In genomic region chr2:98909381-98910211, GRCh38 we compare ENCODE assay signal across 8 cellular contexts. TPM values are rescaled to one million over a fixed set of nuclear protein-coding genes. Genes with fewer than 3 reads are reported as not detected.
A peak's percentile ranks its signal among the peaks of the same experiment; 100 is the strongest.
DNase-seq lines count a peak whose midpoint lies in the region; TF ChIP-seq lines count a peak whose summit lies in the region.

No MANE protein-coding gene starts in this region.

- no peak for TF ChIP-seq POLR2A in erythroblast (IDR thresholded peaks at IDR 0.05; ENCODE audit: low read length)

- TF ChIP-seq CTCF in RWPE1 (conservative IDR thresholded peaks at IDR 0.05; ENCODE audit: low read depth) (no peak), fibroblast of the aortic adventitia (IDR thresholded peaks at IDR 0.05; ENCODE audit: insufficient read depth, low read length) (no peak), GM10248 (IDR thresholded peaks at IDR 0.05; ENCODE audit: control extremely low read depth, extremely low read depth, low read depth, missing control alignments) (no peak)

- in situ Hi-C loops in KBM-7 (cut with MboI; ENCODE audit: low pct_unique_long_range_greater_than_20kb, low sequenced_read_pairs), result no loop called here

- CTCF ChIA-PET in RWPE1 (lab: Yijun Ruan, JAX), result no interaction called here
- CTCF ChIA-PET in GM10248 (lab: Yijun Ruan, JAX), result interaction anchor here (1.0 kb wide), 1 partner anchor 260 kb away, joined by 3 read pairs; no protein-coding TSS in a partner anchor

- H4K20me1 ChIP-seq in BLaER1 treated with 17β-estradiol and CSF1 and Interleukin-3, amounts not matched to agents 10 nM and 100 nM, result no peaks in the 10 kb centered on the region

- peak overlapping the region in 8 of 10 experiments; percentile 7 to 56 (median 40); a peak in 15 of 20 replicates for H3K4me3 ChIP-seq in BLaER1 treated with 17β-estradiol and CSF1 and Interleukin-3, amounts not matched to agents 10 nM and 100 nM
- H3K4me3 ChIP-seq in fibroblast of the aortic adventitia (ENCODE audit: low read depth, low read length), result no peak overlapping the region

- H3K4me1 ChIP-seq in BLaER1 treated with 17β-estradiol and CSF1 and Interleukin-3, amounts not matched to agents 10 nM and 100 nM, result peaks cover 53 to 76% (median 72%) of the 10 kb centered on the region in 10 experiments

- peak overlapping the region in 10 of 11 experiments; percentile 2 to 86 (median 78); a peak in 18 of 22 replicates for H3K27ac ChIP-seq in BLaER1 treated with 17β-estradiol and CSF1 and Interleukin-3, amounts not matched to agents 10 nM and 100 nM
- H3K27ac ChIP-seq in RWPE1, result peak overlapping the region; percentile 97

- peak overlapping the region in 9 of 11 experiments; percentile 50 to 77 (median 72); a peak in 18 of 22 replicates for H3K9ac ChIP-seq in BLaER1 treated with 17β-estradiol and CSF1 and Interleukin-3, amounts not matched to agents 10 nM and 100 nM

- H3K9me3 ChIP-seq in BLaER1 treated with 17β-estradiol and CSF1 and Interleukin-3, amounts not matched to agents 10 nM and 100 nM (replicated peaks in 1 of 11), result no peaks in the 10 kb centered on the region

- DNase-seq in KBM-7, result peak; percentile 35
- peak; percentile 43 for DNase-seq in RWPE1 (ENCODE audit: low spot score)
- peak; percentile 91 for DNase-seq in fibroblast of the aortic adventitia (ENCODE audit: low read depth)
- DNase-seq in posterior vena cava (ENCODE audit: low spot score), result peak; percentile 62
- DNase-seq in NCI-H1048 (lab: John Stamatoyannopoulos, UW), result no peak
- DNase-seq in erythroblast (lab: John Stamatoyannopoulos, UW), result no peak
- no peak for DNase-seq in GM10248 (ENCODE audit: extremely low spot score)

- peak overlapping the region; percentile 76 to 97 (median 88) for H3K4me2 ChIP-seq in BLaER1 treated with 17β-estradiol and CSF1 and Interleukin-3, amounts not matched to agents 10 nM and 100 nM

- no peaks in the 10 kb centered on the region for H3K36me3 ChIP-seq in BLaER1 treated with 17β-estradiol and CSF1 and Interleukin-3, amounts not matched to agents 10 nM and 100 nM

- peaks cover 0 to 8% (median 0%) of the 10 kb centered on the region in 11 experiments; a peak in 1 of 22 replicates for H3K27me3 ChIP-seq in BLaER1 treated with 17β-estradiol and CSF1 and Interleukin-3, amounts not matched to agents 10 nM and 100 nM

- POLR2A ChIA-PET in RWPE1 (lab: Yijun Ruan, JAX; ENCODE audit: low non-redundant PET), result no interaction called here
- POLR2A ChIA-PET in GM10248 (lab: Yijun Ruan, JAX), result no interaction called here

- intact Hi-C loops in posterior vena cava (cut with DNase I), result loop anchor here in 1 of 2 donors (2.0 kb wide), 1 partner anchor 19 kb away; no protein-coding TSS in a partner anchor

RNA-seq across cellular contexts. Expression of gene CRACDL, which starts 26.4 kb away (rescaled TPM):
- total RNA-seq in fibroblast of the aortic adventitia (ENCODE audit: low replicate concordance), result not detected in 2 replicates
- total RNA-seq in posterior vena cava, result 1 to 10 TPM; 3.5 to 6.8 TPM

Comparison
In these comparisons a context has a peak if more than half of its experiments do, and no peak if none do; other contexts are left out.
1. DNase-seq: peak in KBM-7 (single experiment), RWPE1 (single experiment), fibroblast of the aortic adventitia (single experiment) and posterior vena cava (single experiment); none in NCI-H1048 (single experiment), erythroblast (0 of 2) and GM10248 (single experiment).